10 cellular contexts compared by ENCODE assay signal in genomic region chrX:48467331-48467761, GRCh38. TPM values are rescaled to one million over a fixed set of nuclear protein-coding genes. Genes with fewer than 3 reads are reported as not detected.
DNase-seq lines count a peak whose midpoint lies in the region; ATAC-seq, FAIRE-seq and TF ChIP-seq lines count a peak whose summit lies in the region.
"Had no signal": no experiment of that assay in that cellular context is flagged by ENCODE, and none has a peak within 500 bp of the region (broad histone marks: within the 10 kb centered on the region; RNA-seq: fewer than 3 reads in every experiment).

No MANE protein-coding gene starts in this region.

- H3K9me1 ChIP-seq in keratinocyte (ENCODE audit: control insufficient read depth, extremely low read depth, insufficient read depth, low read length) = no peaks in the 10 kb centered on the region

- H3K27me3 ChIP-seq in AG04450 (ENCODE audit: control insufficient read depth, insufficient read depth, low read length) = no peaks in the 10 kb centered on the region
- no peaks in the 10 kb centered on the region for H3K27me3 ChIP-seq in HAP-1 (ENCODE audit: low read depth)
- no peaks in the 10 kb centered on the region for H3K27me3 ChIP-seq in keratinocyte (ENCODE audit: control insufficient read depth, extremely low read depth, insufficient read depth, low read length)

- H3K9me3 Mint-ChIP-seq in activated naive CD8-positive, alpha-beta T cell treated with anti-CD3 and anti-CD28 coated beads for 36 hours = no peaks in the 10 kb centered on the region

- CTCF ChIA-PET in AG04450 (lab: Charles Lee) = no interaction called here

- dilution Hi-C loops in keratinocyte (cut with MboI; ENCODE audit: extremely low pct_ligation_motif_present, low sequenced_read_pairs) = no loop called here

- intact Hi-C loops in lower leg skin (cut with DNase I; ENCODE audit: low total_unique reads) = no loop called here

- WGBS in lower leg skin, 2 donors = 20 to 40% methylated on average over 8 to 9 of the region's 9 CpGs

- H3K9ac ChIP-seq in keratinocyte (ENCODE audit: control insufficient read depth, extremely low read depth, insufficient read depth, low read length) = peak overlapping the region; percentile 87

- H3K27ac Mint-ChIP-seq in activated naive CD8-positive, alpha-beta T cell treated with anti-CD3 and anti-CD28 coated beads for 36 hours = peak overlapping the region; percentile 96

- H3K4me1 ChIP-seq in HAP-1 (peaks cover 5% of the 10 kb centered on the region), keratinocyte (ENCODE audit: control insufficient read depth, extremely low read depth, insufficient read depth, low read length) (peaks cover 25% of the 10 kb centered on the region)

- H3K36me3 ChIP-seq in HAP-1 (replicated peaks) (peaks cover 41% of the 10 kb centered on the region), keratinocyte (ENCODE audit: control insufficient read depth in 2 of 2, extremely low read depth in 1 of 2, insufficient read depth in 2 of 2, low read length in 2 of 2) (peaks cover 4 to 13% of the 10 kb centered on the region in 2 experiments)

- H3K9me3 ChIP-seq in AG04450 (ENCODE audit: control insufficient read depth, insufficient read depth, low read length) = no peaks in the 10 kb centered on the region
- no peaks in the 10 kb centered on the region for H3K9me3 ChIP-seq in HAP-1
- peaks cover 8% of the 10 kb centered on the region for H3K9me3 ChIP-seq in keratinocyte (ENCODE audit: control insufficient read depth, low read depth, low read length)

- H3K79me2 ChIP-seq in keratinocyte (ENCODE audit: control insufficient read depth, insufficient read depth, low read length) = peaks cover 40% of the 10 kb centered on the region

- H4K20me1 ChIP-seq in keratinocyte (ENCODE audit: control insufficient read depth, extremely low read depth, insufficient read depth, low read length) = peaks cover 2% of the 10 kb centered on the region

- POLR2A ChIA-PET in AG04450 (lab: Yijun Ruan, JAX) = interaction anchor here (0.7 kb wide), 1 partner anchor 8 kb away, joined by 3 read pairs; no protein-coding TSS in a partner anchor

- no peak for DNase-seq in AG04450 (ENCODE audit: low read depth, low spot score)
- DNase-seq in HAP-1 (ENCODE audit: low spot score in 2 of 2) = peak in 1 of 2 experiments; percentile 28
- no peak for DNase-seq in activated naive CD8-positive, alpha-beta T cell treated with anti-CD3 and anti-CD28 coated beads for 36 hours
- no peak for DNase-seq in keratinocyte (ENCODE audit: low read depth, low spot score)
- no peak for DNase-seq in SIG-M5 (lab: John Stamatoyannopoulos, UW)
- no peak for DNase-seq in lower leg skin (ENCODE audit: low spot score in 2 of 2)
- DNase-seq: NCI-H526 treated with DMSO at 0.1 percent for 48 hours had no signal

- H3K27ac ChIP-seq in AG04450 (ENCODE audit: low read depth, low read length) = peak overlapping the region; percentile 39
- peak overlapping the region; percentile 86 for H3K27ac ChIP-seq in keratinocyte (ENCODE audit: control insufficient read depth, insufficient read depth, low read length)

- TF ChIP-seq CTCF in AG04450 (IDR thresholded peaks at IDR 0.05; ENCODE audit: low read depth, low read length) (no peak), keratinocyte (optimal IDR thresholded peaks at IDR 0.05 in 1 of 3, IDR thresholded peaks at IDR 0.05 in 1 of 3, conservative IDR thresholded peaks at IDR 0.05 in 1 of 3; ENCODE audit: extremely low read depth in 1 of 3, insufficient read depth in 2 of 3, low read length in 3 of 3) (no peak), lower leg skin (IDR thresholded peaks at IDR 0.05) (no peak)

- H3K4me2 ChIP-seq in keratinocyte (ENCODE audit: control insufficient read depth, extremely low read depth, insufficient read depth, low read depth, low read length) = peak overlapping the region; percentile 75

- peak overlapping the region; percentile 50 for H3K4me3 ChIP-seq in AG04450 (ENCODE audit: low read depth, low read length)
- H3K4me3 ChIP-seq in HAP-1 = peak overlapping the region; percentile 69
- peak overlapping the region; percentile 58 to 80 (median 64) for H3K4me3 ChIP-seq in keratinocyte (ENCODE audit: control insufficient read depth in 2 of 3, extremely low read depth in 1 of 3, insufficient read depth in 2 of 3, low read depth in 1 of 3, low read length in 3 of 3)
- H3K4me3 ChIP-seq in lower leg skin (ENCODE audit: low read depth, poor library complexity, severe bottlenecking) = no peak overlapping the region

- no peak for TF ChIP-seq POLR2A in lower leg skin (IDR thresholded peaks at IDR 0.05)

- ATAC-seq in GM21528 (IDR thresholded peaks at IDR 0.05; ENCODE audit: low FRiP score, unreplicated experiment) (no peak), GM18868 (IDR thresholded peaks at IDR 0.05; ENCODE audit: unreplicated experiment) (no peak)

- peaks cover 29% of the 10 kb centered on the region for H3K4me1 Mint-ChIP-seq in activated naive CD8-positive, alpha-beta T cell treated with anti-CD3 and anti-CD28 coated beads for 36 hours

- H3K27me3 Mint-ChIP-seq in activated naive CD8-positive, alpha-beta T cell treated with anti-CD3 and anti-CD28 coated beads for 36 hours = no peaks in the 10 kb centered on the region

- H2AFZ ChIP-seq in keratinocyte (ENCODE audit: control insufficient read depth, low read length) = no peak overlapping the region

- peaks cover 49% of the 10 kb centered on the region for H3K36me3 Mint-ChIP-seq in activated naive CD8-positive, alpha-beta T cell treated with anti-CD3 and anti-CD28 coated beads for 36 hours

- no peak for FAIRE-seq in keratinocyte (lab: Jason Lieb, UNC)

- peak overlapping the region; percentile 90 for H3K4me3 Mint-ChIP-seq in activated naive CD8-positive, alpha-beta T cell treated with anti-CD3 and anti-CD28 coated beads for 36 hours

- in situ Hi-C loops in HAP-1 (cut with MboI; ENCODE audit: low sequenced_read_pairs) = no loop called here

RNA-seq across cellular contexts. Expression of gene SLC38A5, which starts 2.7 kb away (rescaled TPM):
- polyA plus RNA-seq in AG04450 (2011; rRNA removed) (19.1 and 22.3 TPM in 2 replicates), keratinocyte (199 to 339 TPM (median 316 TPM) in 3 replicates)
- 33.1 and 44.6 TPM in 2 replicates for polyA minus RNA-seq in AG04450 (2011; rRNA and poly(A)+ RNA removed)
- 100 to 1,000 TPM; 146 to 156 TPM for total RNA-seq in activated naive CD8-positive, alpha-beta T cell treated with anti-CD3 and anti-CD28 coated beads for 36 hours
- polyA plus RNA-seq in keratinocyte (2011; ENCODE audit: low read depth) = 26.1 TPM
- 164 and 221 TPM in 2 replicates for polyA plus RNA-seq in keratinocyte (2011; cell fraction: cytosol; rRNA removed)
- 409 and 483 TPM in 2 replicates for polyA plus RNA-seq in keratinocyte (2011; cell fraction: nucleus; rRNA removed)
- polyA plus RNA-seq in keratinocyte (2012; ENCODE audit: low replicate concordance) = 162 and 248 TPM in 2 replicates
- polyA minus RNA-seq in keratinocyte = 359 to 676 TPM (median 535 TPM) in 3 replicates
- polyA minus RNA-seq in keratinocyte (2011; cell fraction: cytosol; rRNA and poly(A)+ RNA removed) = 341 TPM
- polyA minus RNA-seq in keratinocyte (2011; cell fraction: nucleus; rRNA and poly(A)+ RNA removed) = 236 and 272 TPM in 2 replicates
- total RNA-seq in lower leg skin = 10 to 100 TPM; 21.8 to 34.2 (median 25.4) TPM

RNA-seq across cellular contexts. Expression of gene FTSJ1, which starts 8.7 kb away (rescaled TPM):
- 19.7 and 26.3 TPM in 2 replicates for polyA plus RNA-seq in AG04450 (2011; rRNA removed)
- polyA minus RNA-seq in AG04450 (2011; rRNA and poly(A)+ RNA removed) = 18.3 and 19.3 TPM in 2 replicates
- 10 to 100 TPM; 98.7 to 98.8 TPM for total RNA-seq in activated naive CD8-positive, alpha-beta T cell treated with anti-CD3 and anti-CD28 coated beads for 36 hours
- 60.6 to 93.4 TPM (median 62.7 TPM) in 3 replicates for polyA plus RNA-seq in keratinocyte
- polyA plus RNA-seq in keratinocyte (2011; ENCODE audit: low read depth) = 23.6 TPM
- 66.6 and 70.9 TPM in 2 replicates for polyA plus RNA-seq in keratinocyte (2011; cell fraction: cytosol; rRNA removed)
- polyA plus RNA-seq in keratinocyte (2011; cell fraction: nucleus; rRNA removed) = 100 and 105 TPM in 2 replicates
- polyA plus RNA-seq in keratinocyte (2012; ENCODE audit: low replicate concordance) = 48.1 and 100.0 TPM in 2 replicates
- 49.7 to 131 TPM (median 62.3 TPM) in 3 replicates for polyA minus RNA-seq in keratinocyte
- 51.6 TPM for polyA minus RNA-seq in keratinocyte (2011; cell fraction: cytosol; rRNA and poly(A)+ RNA removed)
- polyA minus RNA-seq in keratinocyte (2011; cell fraction: nucleus; rRNA and poly(A)+ RNA removed) = 30.8 and 31.5 TPM in 2 replicates
- total RNA-seq in lower leg skin = 10 to 100 TPM; 29.8 to 46.4 (median 42.2) TPM

RNA-seq across cellular contexts. Expression of gene PORCN, which starts 41.4 kb away (rescaled TPM):
- polyA plus RNA-seq in AG04450 (2011; rRNA removed) (8.4 and 11.6 TPM in 2 replicates), keratinocyte (52.2 to 78.4 TPM (median 69.3 TPM) in 3 replicates)
- polyA minus RNA-seq in AG04450 (2011; rRNA and poly(A)+ RNA removed) = 9.0 and 10.5 TPM in 2 replicates
- 10 to 100 TPM; 11.0 to 11.9 TPM for total RNA-seq in activated naive CD8-positive, alpha-beta T cell treated with anti-CD3 and anti-CD28 coated beads for 36 hours
- polyA plus RNA-seq in keratinocyte (2011; ENCODE audit: low read depth) = 5.2 TPM
- 53.0 and 92.1 TPM in 2 replicates for polyA plus RNA-seq in keratinocyte (2011; cell fraction: cytosol; rRNA removed)
- polyA plus RNA-seq in keratinocyte (2011; cell fraction: nucleus; rRNA removed) = 110 and 141 TPM in 2 replicates
- polyA plus RNA-seq in keratinocyte (2012; ENCODE audit: low replicate concordance) = 33.1 and 77.2 TPM in 2 replicates
- 84.1 to 260 TPM (median 90.0 TPM) in 3 replicates for polyA minus RNA-seq in keratinocyte
- polyA minus RNA-seq in keratinocyte (2011; cell fraction: cytosol; rRNA and poly(A)+ RNA removed) = 109 TPM
- 55.9 and 76.4 TPM in 2 replicates for polyA minus RNA-seq in keratinocyte (2011; cell fraction: nucleus; rRNA and poly(A)+ RNA removed)
- total RNA-seq in lower leg skin = 10 to 100 TPM; 18.6 to 32.0 (median 23.2) TPM

RNA-seq across cellular contexts. Expression of gene EBP, which starts 54.3 kb away (rescaled TPM):
- polyA plus RNA-seq in AG04450 (2011; rRNA removed) (19.8 and 23.8 TPM in 2 replicates), keratinocyte (157 to 285 TPM (median 194 TPM) in 3 replicates)
- polyA minus RNA-seq in AG04450 (2011; rRNA and poly(A)+ RNA removed) = 35.1 and 41.7 TPM in 2 replicates
- total RNA-seq in activated naive CD8-positive, alpha-beta T cell treated with anti-CD3 and anti-CD28 coated beads for 36 hours = 100 to 1,000 TPM; 165 to 169 TPM
- 30.6 TPM for polyA plus RNA-seq in keratinocyte (2011; ENCODE audit: low read depth)
- 89.5 and 123 TPM in 2 replicates for polyA plus RNA-seq in keratinocyte (2011; cell fraction: cytosol; rRNA removed)
- 173 and 180 TPM in 2 replicates for polyA plus RNA-seq in keratinocyte (2011; cell fraction: nucleus; rRNA removed)
- 87.8 and 273 TPM in 2 replicates for polyA plus RNA-seq in keratinocyte (2012; ENCODE audit: low replicate concordance)
- 265 to 582 TPM (median 337 TPM) in 3 replicates for polyA minus RNA-seq in keratinocyte
- polyA minus RNA-seq in keratinocyte (2011; cell fraction: cytosol; rRNA and poly(A)+ RNA removed) = 143 TPM
- 55.9 and 60.6 TPM in 2 replicates for polyA minus RNA-seq in keratinocyte (2011; cell fraction: nucleus; rRNA and poly(A)+ RNA removed)
- total RNA-seq in lower leg skin = 10 to 100 TPM; 43.5 to 87.0 (median 64.1) TPM

RNA-seq across cellular contexts. Expression of gene SSX4B, which starts 55.6 kb away (rescaled TPM):
- polyA plus RNA-seq in AG04450 (2011; rRNA removed) = not detected in 2 replicates
- not detected in 2 replicates for polyA minus RNA-seq in AG04450 (2011; rRNA and poly(A)+ RNA removed)
- not detected for total RNA-seq in activated naive CD8-positive, alpha-beta T cell treated with anti-CD3 and anti-CD28 coated beads for 36 hours
- not detected in 3 replicates for polyA plus RNA-seq in keratinocyte
- polyA plus RNA-seq in keratinocyte (2011; ENCODE audit: low read depth) = not detected
- not detected in 2 replicates for polyA plus RNA-seq in keratinocyte (2011; cell fraction: cytosol; rRNA removed)
- polyA plus RNA-seq in keratinocyte (2011; cell fraction: nucleus; rRNA removed) = not detected in 2 replicates
- polyA plus RNA-seq in keratinocyte (2012; ENCODE audit: low replicate concordance) = not detected in 2 replicates
- polyA minus RNA-seq in keratinocyte = not detected in 3 replicates
- not detected for polyA minus RNA-seq in keratinocyte (2011; cell fraction: cytosol; rRNA and poly(A)+ RNA removed)
- polyA minus RNA-seq in keratinocyte (2011; cell fraction: nucleus; rRNA and poly(A)+ RNA removed) = not detected in 2 replicates
- not detected for total RNA-seq in lower leg skin
- polyA plus RNA-seq: neural cell had no signal

Comparison
In these comparisons a context has a peak if more than half of its experiments do, and no peak if none do; other contexts are left out.
1. RNA of gene SLC38A5, which starts 2.7 kb away (total RNA-seq): 146 to 156 TPM in activated naive CD8-positive, alpha-beta T cell treated with anti-CD3 and anti-CD28 coated beads for 36 hours; 21.8 to 34.2 TPM in lower leg skin; every median in the first group is over 4 times any median in the second.